10 cellular contexts compared by ENCODE assay signal in genomic region chr11:32092581-32093170, GRCh38. TPM values are rescaled to one million over a fixed set of nuclear protein-coding genes. Genes with fewer than 3 reads are reported as not detected.
DNase-seq lines count a peak whose midpoint lies in the region; ATAC-seq and TF ChIP-seq lines count a peak whose summit lies in the region.
"Had no signal": no experiment of that assay in that cellular context is flagged by ENCODE, and none has a peak within 500 bp of the region (broad histone marks: within the 10 kb centered on the region; RNA-seq: fewer than 3 reads in every experiment).

No MANE protein-coding gene starts in this region.

- CTCF ChIA-PET in activated naive CD4-positive, alpha-beta T cell treated with anti-CD3 and anti-CD28 coated beads for 36 hours (lab: Charles Lee) = no interaction called here
- CTCF ChIA-PET in activated CD4-positive, alpha-beta memory T cell treated with anti-CD3 and anti-CD28 coated beads, Interleukin-2, amount 10 ng/mL, durations not matched to agents 7 days and 5 days (lab: Charles Lee) = no interaction called here

- H3K27ac Mint-ChIP-seq in activated naive CD4-positive, alpha-beta T cell treated with anti-CD3 and anti-CD28 coated beads for 36 hours = peak overlapping the region; percentile 63
- peak overlapping the region; percentile 62 for H3K27ac Mint-ChIP-seq in activated CD4-positive, alpha-beta memory T cell treated with anti-CD3 and anti-CD28 coated beads, Interleukin-2, amount 10 ng/mL, durations not matched to agents 7 days and 5 days

- H3K4me3 Mint-ChIP-seq in activated naive CD4-positive, alpha-beta T cell treated with anti-CD3 and anti-CD28 coated beads for 36 hours = peak overlapping the region; percentile 79
- H3K4me3 Mint-ChIP-seq in activated CD4-positive, alpha-beta memory T cell treated with anti-CD3 and anti-CD28 coated beads, Interleukin-2, amount 10 ng/mL, durations not matched to agents 7 days and 5 days = peak overlapping the region; percentile 80

- H3K4me1 ChIP-seq in tibial artery = peaks cover 4 to 57% (median 33%) of the 10 kb centered on the region in 4 donors

- peaks cover 0 to 6% (median 0%) of the 10 kb centered on the region in 3 donors for H3K36me3 ChIP-seq in tibial artery

- H3K4me3 ChIP-seq in iPS-18c (ENCODE audit: insufficient read depth, low read depth, low read length) (peak overlapping the region; percentile 71; the same call in 1 of the 2 replicates), tibial artery (peak overlapping the region; percentile 93 to 99)

- H3K36me3 Mint-ChIP-seq in activated naive CD4-positive, alpha-beta T cell treated with anti-CD3 and anti-CD28 coated beads for 36 hours (ENCODE audit: low read depth) = peaks cover 12% of the 10 kb centered on the region
- H3K36me3 Mint-ChIP-seq in activated CD4-positive, alpha-beta memory T cell treated with anti-CD3 and anti-CD28 coated beads, Interleukin-2, amount 10 ng/mL, durations not matched to agents 7 days and 5 days (ENCODE audit: low read depth) = peaks cover 21% of the 10 kb centered on the region

- no peak for DNase-seq in activated naive CD4-positive, alpha-beta T cell treated with anti-CD3 and anti-CD28 coated beads for 36 hours
- DNase-seq in activated naive CD4-positive, alpha-beta T cell treated with Interleukin-2 at 50 U/mL for 16 hours = no peak
- no peak for DNase-seq in activated CD4-positive, alpha-beta memory T cell treated with anti-CD3 and anti-CD28 coated beads, Interleukin-2, amount 10 ng/mL, durations not matched to agents 7 days and 5 days
- no peak for DNase-seq in tibial artery
- DNase-seq in pons (ENCODE audit: low spot score) = no peak
- DNase-seq: activated gamma-delta T cell, NCI-H345 had no signal

- no peaks in the 10 kb centered on the region for H3K27me3 ChIP-seq in tibial artery

- POLR2A ChIA-PET in activated CD4-positive, alpha-beta memory T cell treated with anti-CD3 and anti-CD28 coated beads, Interleukin-2, amount 10 ng/mL, durations not matched to agents 7 days and 5 days (lab: Charles Lee) = no interaction called here

- intact Hi-C loops in activated naive CD4-positive, alpha-beta T cell treated with anti-CD3 and anti-CD28 coated beads for 36 hours (cut with micrococcal nuclease) = loop anchor here (5.0 kb wide), 1 partner anchor 490 kb away; the partner anchor contains the start of gene EIF3M
- intact Hi-C loops in tibial artery (cut with DNase I; ENCODE audit: low total_unique reads) = no loop called here

- peak overlapping the region in 1 of 2 donors; percentile 92 for H3K27ac ChIP-seq in tibial artery

- ATAC-seq in GM21360 (IDR thresholded peaks at IDR 0.05; ENCODE audit: unreplicated experiment) = no peak
- ATAC-seq in GM18498 (IDR thresholded peaks at IDR 0.05; ENCODE audit: unreplicated experiment) = no peak

- TF ChIP-seq CTCF in tibial artery (IDR thresholded peaks at IDR 0.05) = no peak

- H3K9me3 Mint-ChIP-seq in activated naive CD4-positive, alpha-beta T cell treated with anti-CD3 and anti-CD28 coated beads for 36 hours = no peaks in the 10 kb centered on the region
- peaks cover 6% of the 10 kb centered on the region for H3K9me3 Mint-ChIP-seq in activated CD4-positive, alpha-beta memory T cell treated with anti-CD3 and anti-CD28 coated beads, Interleukin-2, amount 10 ng/mL, durations not matched to agents 7 days and 5 days

- peaks cover 37% of the 10 kb centered on the region for H3K4me1 Mint-ChIP-seq in activated naive CD4-positive, alpha-beta T cell treated with anti-CD3 and anti-CD28 coated beads for 36 hours (ENCODE audit: low read depth)
- H3K4me1 Mint-ChIP-seq in activated CD4-positive, alpha-beta memory T cell treated with anti-CD3 and anti-CD28 coated beads, Interleukin-2, amount 10 ng/mL, durations not matched to agents 7 days and 5 days = peaks cover 39% of the 10 kb centered on the region

- no peaks in the 10 kb centered on the region for H3K27me3 Mint-ChIP-seq in activated naive CD4-positive, alpha-beta T cell treated with anti-CD3 and anti-CD28 coated beads for 36 hours (ENCODE audit: low read depth)
- H3K27me3 Mint-ChIP-seq in activated CD4-positive, alpha-beta memory T cell treated with anti-CD3 and anti-CD28 coated beads, Interleukin-2, amount 10 ng/mL, durations not matched to agents 7 days and 5 days = peaks cover 8% of the 10 kb centered on the region

- H3K9me3 ChIP-seq in iPS-18c (ENCODE audit: control insufficient read depth, insufficient read depth, low read length) (no peaks in the 10 kb centered on the region), tibial artery (no peaks in the 10 kb centered on the region)

RNA-seq across cellular contexts. Expression of gene RCN1, which starts 1.8 kb away (rescaled TPM):
- 10 to 100 TPM; 24.8 to 29.6 TPM for total RNA-seq in activated naive CD4-positive, alpha-beta T cell treated with anti-CD3 and anti-CD28 coated beads for 36 hours
- 10 to 100 TPM; 16.3 to 21.0 TPM for total RNA-seq in activated CD4-positive, alpha-beta memory T cell treated with anti-CD3 and anti-CD28 coated beads, Interleukin-2, amount 10 ng/mL, durations not matched to agents 7 days and 5 days
